ENCODE assay signal across 1 cellular context in the genomic region with DNA sequence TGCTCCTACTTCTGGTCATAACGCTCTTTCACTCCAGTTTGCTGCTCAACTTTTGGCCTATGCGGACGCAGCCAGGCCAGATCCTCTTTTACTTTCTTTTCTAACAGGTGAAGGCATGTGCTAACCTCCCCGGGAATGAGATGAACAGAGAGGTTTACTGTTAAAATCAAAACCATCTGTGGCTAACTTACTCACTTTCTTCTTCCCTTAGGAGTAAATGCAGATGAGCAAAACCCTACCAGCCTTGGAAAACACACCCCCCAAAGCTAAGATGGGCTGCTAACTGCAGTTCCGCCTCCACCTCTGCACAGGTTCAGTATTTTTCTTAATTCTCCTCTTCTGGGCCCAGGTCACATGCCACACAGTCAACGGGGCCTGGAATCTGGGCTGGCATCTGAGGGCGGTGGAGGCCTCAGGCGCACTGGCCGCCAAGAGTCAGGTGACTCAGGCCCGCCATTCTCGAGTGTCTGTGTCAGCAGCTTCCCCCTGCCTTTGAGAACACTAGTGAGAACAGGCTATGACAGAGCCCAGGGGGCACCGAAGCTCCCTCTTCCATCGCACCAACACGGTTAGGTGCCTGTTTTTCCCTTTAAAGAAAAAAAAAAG.
TF ChIP-seq lines count a peak whose summit lies in the region.

No MANE protein-coding gene starts in this region.

TF ChIP-seq in GM12878, 131 proteins besides CTCF, POLR2A, EP300 and RAD21 (continued from another document and continues in another):
- TF ChIP-seq ZNF687 (IDR thresholded peaks at IDR 0.05) (peak; percentile 94), CEBPB (IDR thresholded peaks at IDR 0.05; ENCODE audit: borderline replicate concordance in 1 of 2, low read depth in 2 of 2, low read length in 2 of 2) (no peak), TCF7 (IDR thresholded peaks at IDR 0.05; ENCODE audit: borderline replicate concordance) (no peak), EGR1 (IDR thresholded peaks at IDR 0.05; ENCODE audit: borderline replicate concordance in 1 of 2, low read depth in 2 of 2, low read length in 2 of 2) (no peak), SMARCA5 (IDR thresholded peaks at IDR 0.05) (no peak), MTA3 (IDR thresholded peaks at IDR 0.05; ENCODE audit: borderline replicate concordance, low read length) (no peak), BACH1 (IDR thresholded peaks at IDR 0.05; ENCODE audit: borderline replicate concordance) (no peak; the same call in 1 of the 2 replicates), ZNF207 (IDR thresholded peaks at IDR 0.05; ENCODE audit: borderline replicate concordance) (no peak), NFYA (IDR thresholded peaks at IDR 0.05; ENCODE audit: borderline replicate concordance, low read depth, low read length) (no peak), HCFC1 (IDR thresholded peaks at IDR 0.05; ENCODE audit: low read length) (no peak), NR2F1 (conservative IDR thresholded peaks at IDR 0.05) (0 out of 2 replicates have a peak, but pooled peaks have one; percentile 14), CREB1 (IDR thresholded peaks at IDR 0.05; ENCODE audit: low read depth) (no peak), SREBF2 (IDR thresholded peaks at IDR 0.05; ENCODE audit: low read length) (no peak), RCOR1 (conservative IDR thresholded peaks at IDR 0.05; ENCODE audit: low read depth, low read length) (no peak), IKZF2 (IDR thresholded peaks at IDR 0.05) (peak; percentile 81 to 83), TBL1XR1 (IDR thresholded peaks at IDR 0.05; ENCODE audit: low read depth, low read length) (0 out of 2 replicates have a peak, but pooled peaks have one; percentile 23), FOXK2 (IDR thresholded peaks at IDR 0.05) (no peak), ZBED1 (IDR thresholded peaks at IDR 0.05; ENCODE audit: borderline replicate concordance) (no peak), RB1 (IDR thresholded peaks at IDR 0.05; ENCODE audit: borderline replicate concordance) (peak; percentile 21; the same call in 1 of the 2 replicates), HDAC2 (IDR thresholded peaks at IDR 0.05) (no peak), CHD2 (IDR thresholded peaks at IDR 0.05; ENCODE audit: borderline replicate concordance, low read depth, low read length) (no peak), NRF1 (conservative IDR thresholded peaks at IDR 0.05; ENCODE audit: low read depth, low read length) (no peak), PAX5 (IDR thresholded peaks at IDR 0.05; ENCODE audit: borderline replicate concordance, low read depth, low read length) (peak; percentile 46; the same call in 1 of the 2 replicates), POU2F2 (IDR thresholded peaks at IDR 0.05; ENCODE audit: borderline replicate concordance, low read depth, low read length) (no peak), ZNF622 (IDR thresholded peaks at IDR 0.05) (no peak), POLR2AphosphoS5 (IDR thresholded peaks at IDR 0.05; ENCODE audit: low read length) (peak; percentile 36; the same call in 1 of the 2 replicates), WRNIP1 (IDR thresholded peaks at IDR 0.05; ENCODE audit: borderline replicate concordance, low read depth, low read length) (no peak), RELA (IDR thresholded peaks at IDR 0.05; ENCODE audit: borderline replicate concordance, partially characterized antibody) (peak; percentile 67), BCL3 (IDR thresholded peaks at IDR 0.05; ENCODE audit: borderline replicate concordance, insufficient read depth, low read depth, low read length, poor library complexity, severe bottlenecking) (no peak), MAX (IDR thresholded peaks at IDR 0.05; ENCODE audit: low read depth, low read length) (no peak), E2F4 (IDR thresholded peaks at IDR 0.05; ENCODE audit: low read depth, low read length) (no peak), GATAD2B (conservative IDR thresholded peaks at IDR 0.05; ENCODE audit: low read depth) (0 out of 2 replicates have a peak, but pooled peaks have one; percentile 29), ATF7 (IDR thresholded peaks at IDR 0.05; ENCODE audit: low read depth) (peak; percentile 55)
- TF ChIP-seq, protein P1, sequence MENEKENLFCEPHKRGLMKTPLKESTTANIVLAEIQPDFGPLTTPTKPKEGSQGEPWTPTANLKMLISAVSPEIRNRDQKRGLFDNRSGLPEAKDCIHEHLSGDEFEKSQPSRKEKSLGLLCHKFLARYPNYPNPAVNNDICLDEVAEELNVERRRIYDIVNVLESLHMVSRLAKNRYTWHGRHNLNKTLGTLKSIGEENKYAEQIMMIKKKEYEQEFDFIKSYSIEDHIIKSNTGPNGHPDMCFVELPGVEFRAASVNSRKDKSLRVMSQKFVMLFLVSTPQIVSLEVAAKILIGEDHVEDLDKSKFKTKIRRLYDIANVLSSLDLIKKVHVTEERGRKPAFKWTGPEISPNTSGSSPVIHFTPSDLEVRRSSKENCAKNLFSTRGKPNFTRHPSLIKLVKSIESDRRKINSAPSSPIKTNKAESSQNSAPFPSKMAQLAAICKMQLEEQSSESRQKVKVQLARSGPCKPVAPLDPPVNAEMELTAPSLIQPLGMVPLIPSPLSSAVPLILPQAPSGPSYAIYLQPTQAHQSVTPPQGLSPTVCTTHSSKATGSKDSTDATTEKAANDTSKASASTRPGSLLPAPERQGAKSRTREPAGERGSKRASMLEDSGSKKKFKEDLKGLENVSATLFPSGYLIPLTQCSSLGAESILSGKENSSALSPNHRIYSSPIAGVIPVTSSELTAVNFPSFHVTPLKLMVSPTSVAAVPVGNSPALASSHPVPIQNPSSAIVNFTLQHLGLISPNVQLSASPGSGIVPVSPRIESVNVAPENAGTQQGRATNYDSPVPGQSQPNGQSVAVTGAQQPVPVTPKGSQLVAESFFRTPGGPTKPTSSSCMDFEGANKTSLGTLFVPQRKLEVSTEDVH (IDR thresholded peaks at IDR 0.05; ENCODE audit: low read depth, partially characterized antibody): no peak
- TF ChIP-seq, protein P2, sequence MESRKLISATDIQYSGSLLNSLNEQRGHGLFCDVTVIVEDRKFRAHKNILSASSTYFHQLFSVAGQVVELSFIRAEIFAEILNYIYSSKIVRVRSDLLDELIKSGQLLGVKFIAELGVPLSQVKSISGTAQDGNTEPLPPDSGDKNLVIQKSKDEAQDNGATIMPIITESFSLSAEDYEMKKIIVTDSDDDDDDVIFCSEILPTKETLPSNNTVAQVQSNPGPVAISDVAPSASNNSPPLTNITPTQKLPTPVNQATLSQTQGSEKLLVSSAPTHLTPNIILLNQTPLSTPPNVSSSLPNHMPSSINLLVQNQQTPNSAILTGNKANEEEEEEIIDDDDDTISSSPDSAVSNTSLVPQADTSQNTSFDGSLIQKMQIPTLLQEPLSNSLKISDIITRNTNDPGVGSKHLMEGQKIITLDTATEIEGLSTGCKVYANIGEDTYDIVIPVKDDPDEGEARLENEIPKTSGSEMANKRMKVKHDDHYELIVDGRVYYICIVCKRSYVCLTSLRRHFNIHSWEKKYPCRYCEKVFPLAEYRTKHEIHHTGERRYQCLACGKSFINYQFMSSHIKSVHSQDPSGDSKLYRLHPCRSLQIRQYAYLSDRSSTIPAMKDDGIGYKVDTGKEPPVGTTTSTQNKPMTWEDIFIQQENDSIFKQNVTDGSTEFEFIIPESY (IDR thresholded peaks at IDR 0.05): no peak
- TF ChIP-seq, protein P3, sequence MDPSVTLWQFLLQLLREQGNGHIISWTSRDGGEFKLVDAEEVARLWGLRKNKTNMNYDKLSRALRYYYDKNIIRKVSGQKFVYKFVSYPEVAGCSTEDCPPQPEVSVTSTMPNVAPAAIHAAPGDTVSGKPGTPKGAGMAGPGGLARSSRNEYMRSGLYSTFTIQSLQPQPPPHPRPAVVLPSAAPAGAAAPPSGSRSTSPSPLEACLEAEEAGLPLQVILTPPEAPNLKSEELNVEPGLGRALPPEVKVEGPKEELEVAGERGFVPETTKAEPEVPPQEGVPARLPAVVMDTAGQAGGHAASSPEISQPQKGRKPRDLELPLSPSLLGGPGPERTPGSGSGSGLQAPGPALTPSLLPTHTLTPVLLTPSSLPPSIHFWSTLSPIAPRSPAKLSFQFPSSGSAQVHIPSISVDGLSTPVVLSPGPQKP (IDR thresholded peaks at IDR 0.05; ENCODE audit: low read depth, low read length): no peak
- TF ChIP-seq, protein P4, sequence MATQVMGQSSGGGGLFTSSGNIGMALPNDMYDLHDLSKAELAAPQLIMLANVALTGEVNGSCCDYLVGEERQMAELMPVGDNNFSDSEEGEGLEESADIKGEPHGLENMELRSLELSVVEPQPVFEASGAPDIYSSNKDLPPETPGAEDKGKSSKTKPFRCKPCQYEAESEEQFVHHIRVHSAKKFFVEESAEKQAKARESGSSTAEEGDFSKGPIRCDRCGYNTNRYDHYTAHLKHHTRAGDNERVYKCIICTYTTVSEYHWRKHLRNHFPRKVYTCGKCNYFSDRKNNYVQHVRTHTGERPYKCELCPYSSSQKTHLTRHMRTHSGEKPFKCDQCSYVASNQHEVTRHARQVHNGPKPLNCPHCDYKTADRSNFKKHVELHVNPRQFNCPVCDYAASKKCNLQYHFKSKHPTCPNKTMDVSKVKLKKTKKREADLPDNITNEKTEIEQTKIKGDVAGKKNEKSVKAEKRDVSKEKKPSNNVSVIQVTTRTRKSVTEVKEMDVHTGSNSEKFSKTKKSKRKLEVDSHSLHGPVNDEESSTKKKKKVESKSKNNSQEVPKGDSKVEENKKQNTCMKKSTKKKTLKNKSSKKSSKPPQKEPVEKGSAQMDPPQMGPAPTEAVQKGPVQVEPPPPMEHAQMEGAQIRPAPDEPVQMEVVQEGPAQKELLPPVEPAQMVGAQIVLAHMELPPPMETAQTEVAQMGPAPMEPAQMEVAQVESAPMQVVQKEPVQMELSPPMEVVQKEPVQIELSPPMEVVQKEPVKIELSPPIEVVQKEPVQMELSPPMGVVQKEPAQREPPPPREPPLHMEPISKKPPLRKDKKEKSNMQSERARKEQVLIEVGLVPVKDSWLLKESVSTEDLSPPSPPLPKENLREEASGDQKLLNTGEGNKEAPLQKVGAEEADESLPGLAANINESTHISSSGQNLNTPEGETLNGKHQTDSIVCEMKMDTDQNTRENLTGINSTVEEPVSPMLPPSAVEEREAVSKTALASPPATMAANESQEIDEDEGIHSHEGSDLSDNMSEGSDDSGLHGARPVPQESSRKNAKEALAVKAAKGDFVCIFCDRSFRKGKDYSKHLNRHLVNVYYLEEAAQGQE (IDR thresholded peaks at IDR 0.05; ENCODE audit: low read depth, low read length): no peak
